Comparison of ENCODE assay signal across 26 cellular contexts in genomic region chr1:240973875-240974274, GRCh38.
"Had no signal": no experiment of that assay in that cellular context is flagged by ENCODE, and none has a peak within 500 bp of the region (broad histone marks: within the 10 kb centered on the region; RNA-seq: fewer than 3 reads in every experiment).

No MANE protein-coding gene starts in this region.

- H3K27me3 ChIP-seq: stomach, suprapubic skin, testis, thyroid gland, tibial artery, tibial nerve, transverse colon, upper lobe of left lung, upper lobe of right lung, uterus, vagina had no signal

- H3K4me1 ChIP-seq: stomach, suprapubic skin, testis, thyroid gland, tibial artery, tibial nerve, transverse colon, upper lobe of left lung, upper lobe of right lung, uterus, vagina had no signal

- H3K4me3 ChIP-seq: stomach, suprapubic skin, testis, thoracic aorta, thyroid gland, tibial artery, tibial nerve, transverse colon, upper lobe of left lung, upper lobe of right lung, uterus, vagina had no signal

- H3K9me3 ChIP-seq: testis, thoracic aorta, thyroid gland, tibial artery, tibial nerve, transverse colon, upper lobe of left lung, upper lobe of right lung, uterus, vagina had no signal

- ATAC-seq: stimulated activated effector memory CD8-positive, alpha-beta T cell treated with anti-CD3 and anti-CD28 coated beads, Interleukin-12 subunit alpha, Interleukin-12 subunit beta, amount 100 ng/mL, for 72 hours; stimulated activated memory B cell treated with anti-CD40 and anti-IgM and Interleukin-4, amounts not matched to agents 10 μg/mL and 1 μg/mL and 100 μg/mL, for 72 hours; stimulated activated naive B cell treated with anti-CD40 and anti-IgM and Interleukin-4, amounts not matched to agents 10 μg/mL and 1 μg/mL and 100 μg/mL, for 72 hours; stimulated activated naive CD8-positive, alpha-beta T cell treated with anti-CD3 and anti-CD28 coated beads, Interleukin-15, amount 100 ng/mL, for 72 hours; stimulated activated naive CD8-positive, alpha-beta T cell treated with anti-CD3 and anti-CD28 coated beads, Interleukin-15, Interleukin-2, amounts not matched to agents 100 U/mL and 50 U/mL, for 24 hours; upper lobe of right lung had no signal

- DNase-seq: stimulated activated CD4-positive, alpha-beta T cell treated with anti-CD3 and anti-CD28 coated beads, Interleukin-2, amount 100 ng/mL, for 48 hours; stimulated activated CD4-positive, alpha-beta T cell treated with anti-CD3 and anti-CD28 coated beads, Interleukin-4, amount 100 ng/mL, for 1 hour; stimulated activated CD4-positive, alpha-beta T cell treated with anti-CD3 and anti-CD28 coated beads, Interleukin-4, amount 100 ng/mL, for 24 hours; stimulated activated CD4-positive, alpha-beta T cell treated with anti-CD3 and anti-CD28 coated beads, Interleukin-4, amount 100 ng/mL, for 4 hours; stimulated activated CD8-positive, alpha-beta memory T cell treated with anti-CD3 and anti-CD28 coated beads, Interleukin-4, amount 100 ng/mL, for 48 hours; stimulated activated naive B cell treated with anti-CD40 and anti-IgM and Interleukin-4, amounts not matched to agents 10 μg/mL and 1 μg/mL and 100 μg/mL, for 72 hours; stimulated activated naive CD4-positive, alpha-beta T cell; stimulated activated naive CD4-positive, alpha-beta T cell treated with Interleukin-2 at 50 U/mL for 16 hours; stimulated activated naive CD8-positive, alpha-beta T cell treated with anti-CD3 and anti-CD28 coated beads, Interleukin-15, amount 100 ng/mL, for 72 hours; stimulated activated naive CD8-positive, alpha-beta T cell treated with anti-CD3 and anti-CD28 coated beads, Interleukin-15, Interleukin-2, amounts not matched to agents 100 U/mL and 50 U/mL, for 24 hours; stomach; substantia nigra; testis; thyroid gland; tibial artery; transverse colon; trophoblast cell; upper lobe of right lung; uterus had no signal

- H3K27ac ChIP-seq: stomach, suprapubic skin, testis, thoracic aorta, thyroid gland, tibial artery, tibial nerve, transverse colon, upper lobe of left lung, upper lobe of right lung, uterus, vagina had no signal

- H3K36me3 ChIP-seq: stomach, suprapubic skin, thoracic aorta, thyroid gland, tibial artery, tibial nerve, transverse colon, upper lobe of left lung, upper lobe of right lung, uterus, vagina had no signal
